Comparison of ENCODE assay signal across 7 cellular contexts in the genomic region with DNA sequence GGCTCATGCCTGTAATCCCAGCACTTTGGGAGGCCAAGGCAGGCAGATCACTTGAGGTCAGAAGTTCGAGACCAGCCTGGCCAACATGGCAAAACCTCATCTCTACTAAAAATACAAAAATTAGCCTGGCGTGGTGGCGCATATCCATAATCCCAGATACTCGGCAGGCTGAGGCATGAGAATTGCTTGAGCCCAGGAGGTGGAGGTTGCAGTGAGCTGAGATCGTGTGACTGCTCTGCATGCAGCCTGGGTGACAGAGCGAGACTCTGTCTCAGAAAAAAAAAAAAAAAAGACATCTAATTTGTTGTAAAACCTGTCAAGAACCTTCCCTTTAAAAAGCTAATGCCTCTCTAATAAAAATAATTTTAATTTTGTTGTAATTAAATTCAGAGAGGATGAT. TPM values are rescaled to one million over a fixed set of nuclear protein-coding genes. Genes with fewer than 3 reads are reported as not detected.
DNase-seq lines count a peak whose midpoint lies in the region; ATAC-seq and TF ChIP-seq lines count a peak whose summit lies in the region.
"Not testable (repeated sequence)": the region's sequence is repeated elsewhere in the genome, so short reads cannot be mapped to it uniquely, and the experiment has no call there.

No MANE protein-coding gene starts in this region.

- H3K36me3 Mint-ChIP-seq in GM23338 (ENCODE audit: low read depth); WTC11; nephron progenitor cell (ENCODE audit: low read depth): not testable (repeated sequence)

- not testable (repeated sequence) for DNase-seq in GM23338 (ENCODE audit: low spot score); WTC11 (ENCODE audit: low spot score); left ventricle myocardium inferior; nephron progenitor cell; gastrocnemius medialis; uterus

- CTCF ChIA-PET in WTC11 (lab: Charles Lee), result interaction anchor here (1.7 kb wide), 1 partner anchor 17 kb away, joined by 6 read pairs; no protein-coding TSS in a partner anchor

- in situ Hi-C loops in gastrocnemius medialis (cut with MboI; ENCODE audit: low sequenced_read_pairs in 4 of 4), result loop anchor here in 2 of 4 donors (25.0 kb wide), 2 partner anchors 135 to 415 kb away; no protein-coding TSS in a partner anchor

- not testable (repeated sequence) for H3K9me3 ChIP-seq in OCI-LY1 (ENCODE audit: low read length); left ventricle myocardium inferior (replicated peaks); gastrocnemius medialis; uterus

- not testable (repeated sequence) for TF ChIP-seq CTCF in GM23338 (conservative IDR thresholded peaks at IDR 0.05; ENCODE audit: low read depth in 2 of 2); OCI-LY1 (IDR thresholded peaks at IDR 0.05; ENCODE audit: low read length); WTC11 (IDR thresholded peaks at IDR 0.05); left ventricle myocardium inferior (IDR thresholded peaks at IDR 0.05; ENCODE audit: borderline replicate concordance); nephron progenitor cell (IDR thresholded peaks at IDR 0.05); gastrocnemius medialis (IDR thresholded peaks at IDR 0.05 in 4 of 5, conservative IDR thresholded peaks at IDR 0.05 in 1 of 5); uterus (IDR thresholded peaks at IDR 0.05)

- peaks cover 87% of the 10 kb centered on the region for H3K4me1 Mint-ChIP-seq in GM23338
- H3K4me1 Mint-ChIP-seq in WTC11, result peaks cover 89% of the 10 kb centered on the region
- peaks cover 92% of the 10 kb centered on the region for H3K4me1 Mint-ChIP-seq in nephron progenitor cell

- H3F3A ChIP-seq in GM23338 (replicated peaks; ENCODE audit: low read depth); OCI-LY1 (ENCODE audit: insufficient read depth, low read length): not testable (repeated sequence)

- H3K9me2 ChIP-seq in GM23338 (ENCODE audit: insufficient read depth); OCI-LY1 (ENCODE audit: low read depth, low read length): not testable (repeated sequence)

- H3K4me1 ChIP-seq in GM23338 (ENCODE audit: insufficient read depth) (peaks cover 85% of the 10 kb centered on the region), OCI-LY1 (ENCODE audit: insufficient read depth, low read length, severe bottlenecking) (peaks cover 98% of the 10 kb centered on the region), left ventricle myocardium inferior (peaks cover 82% of the 10 kb centered on the region), gastrocnemius medialis (peaks cover 60 to 63% of the 10 kb centered on the region in 2 donors)
- H3K4me1 ChIP-seq in uterus, result not testable (repeated sequence)

- H3K27me3 Mint-ChIP-seq in GM23338 (ENCODE audit: insufficient read depth, low read depth, poor library complexity); WTC11 (ENCODE audit: low read depth); nephron progenitor cell (ENCODE audit: low read depth, poor library complexity): not testable (repeated sequence)

- H3K9me3 Mint-ChIP-seq in GM23338, WTC11, nephron progenitor cell: not testable (repeated sequence)

- not testable (repeated sequence) for H3K36me3 ChIP-seq in GM23338 (ENCODE audit: insufficient read depth); left ventricle myocardium inferior; gastrocnemius medialis; uterus
- H3K36me3 ChIP-seq in OCI-LY1 (ENCODE audit: insufficient read depth, low read length), result peaks cover 57% of the 10 kb centered on the region; the same call in 1 of the 2 replicates

- POLR2A ChIA-PET in WTC11 (lab: Charles Lee), result not testable (repeated sequence)

- not testable (repeated sequence) for ATAC-seq in GM23338, WTC11, gastrocnemius medialis

- H3K4me2 ChIP-seq in GM23338 (0 out of 2 replicates have a peak overlapping the region, but pooled peaks have one; percentile 31), OCI-LY1 (ENCODE audit: low read length) (peak overlapping the region; percentile 75)

- H3K4me3 ChIP-seq in GM23338, left ventricle myocardium inferior, gastrocnemius medialis, uterus: not testable (repeated sequence)
- H3K4me3 ChIP-seq in OCI-LY1 (ENCODE audit: low read depth, low read length, poor library complexity, severe bottlenecking), result peak overlapping the region; percentile 85

- H3K27me3 ChIP-seq in GM23338 (ENCODE audit: insufficient read depth); OCI-LY1 (ENCODE audit: insufficient read depth, low read length); left ventricle myocardium inferior (ENCODE audit: low read depth); gastrocnemius medialis; uterus: not testable (repeated sequence)

- H3K27ac ChIP-seq in GM23338 (ENCODE audit: low read depth), result 0 out of 2 replicates have a peak overlapping the region, but pooled peaks have one; percentile 56
- peak overlapping the region; percentile 86 for H3K27ac ChIP-seq in OCI-LY1 (ENCODE audit: low read depth, low read length, poor library complexity, severe bottlenecking)
- H3K27ac ChIP-seq in left ventricle myocardium inferior (replicated peaks), result peak overlapping the region; percentile 46
- H3K27ac ChIP-seq in gastrocnemius medialis, result peak overlapping the region; percentile 45 to 54 (median 53)
- peak overlapping the region; percentile 69 for H3K27ac ChIP-seq in uterus

- H2AFZ ChIP-seq in GM23338; OCI-LY1 (ENCODE audit: low read length): not testable (repeated sequence)

- peak overlapping the region; percentile 65 for H3K9ac ChIP-seq in OCI-LY1 (ENCODE audit: low read length)

- intact Hi-C loops in left ventricle myocardium inferior (cut with micrococcal nuclease); uterus (cut with DNase I; ENCODE audit: low total_unique reads): not testable (repeated sequence)
- intact Hi-C loops in gastrocnemius medialis (cut with DNase I; ENCODE audit: low total_unique reads), result loop anchor here (10.0 kb wide), 1 partner anchor 272 kb away; no protein-coding TSS in a partner anchor

- not testable (repeated sequence) for H3K4me3 Mint-ChIP-seq in GM23338, WTC11
- H3K4me3 Mint-ChIP-seq in nephron progenitor cell, result peak overlapping the region; percentile 13

- H3K79me2 ChIP-seq in GM23338 (replicated peaks; ENCODE audit: insufficient read depth) (peaks cover 100% of the 10 kb centered on the region), OCI-LY1 (ENCODE audit: insufficient read depth, low read length) (peaks cover 98% of the 10 kb centered on the region)

- peaks cover 86% of the 10 kb centered on the region for H4K20me1 ChIP-seq in GM23338 (replicated peaks; ENCODE audit: insufficient read depth)
- not testable (repeated sequence) for H4K20me1 ChIP-seq in OCI-LY1 (ENCODE audit: insufficient read depth, low read length)

- not testable (repeated sequence) for TF ChIP-seq POLR2A in gastrocnemius medialis (IDR thresholded peaks at IDR 0.05); uterus (IDR thresholded peaks at IDR 0.05)

- not testable (repeated sequence) for H3K27ac Mint-ChIP-seq in GM23338, nephron progenitor cell
- H3K27ac Mint-ChIP-seq in WTC11, result peak overlapping the region; percentile 89; the same call in 1 of the 2 replicates

RNA-seq across cellular contexts. Expression of gene CUX1, which starts 5.2 kb away (rescaled TPM):
- 41.4 and 64.0 TPM in 2 replicates for total RNA-seq in GM23338 (2014; rRNA removed; shearing (Covaris generic))
- 40.1 and 49.9 TPM in 2 replicates for polyA plus RNA-seq in GM23338 (2016; fragmentation: Nextera tagmentation; extraction: Ambion mirVana)
- total RNA-seq in WTC11 (2021), result 64.3 to 77.1 TPM (median 76.1 TPM) in 3 replicates
- 125 TPM for total RNA-seq in left ventricle myocardium inferior
- total RNA-seq in gastrocnemius medialis, result 10 to 100 TPM; 44.1 to 57.9 (median 54.9) TPM
- total RNA-seq in uterus, result 100 to 1,000 TPM in 1 of 4 donors, 10 to 100 TPM in 3; 58.2 to 295 (median 76.9) TPM
